ENCODE assay signal across 23 cellular contexts in genomic region chr10:106947643-106948042, GRCh38.
DNase-seq lines count a peak whose midpoint lies in the region; ATAC-seq and TF ChIP-seq lines count a peak whose summit lies in the region.
"Had no signal": no experiment of that assay in that cellular context is flagged by ENCODE, and none has a peak within 500 bp of the region (broad histone marks: within the 10 kb centered on the region; RNA-seq: fewer than 3 reads in every experiment).

No MANE protein-coding gene starts in this region.

- peak; percentile 63 for ATAC-seq in GM18511 (IDR thresholded peaks at IDR 0.05; ENCODE audit: unreplicated experiment)
- ATAC-seq in GM19395 (IDR thresholded peaks at IDR 0.05; ENCODE audit: unreplicated experiment): peak; percentile 72
- ATAC-seq in HG02798 (IDR thresholded peaks at IDR 0.05; ENCODE audit: poor library complexity, unreplicated experiment): peak; percentile 69
- ATAC-seq in HG03432 (IDR thresholded peaks at IDR 0.05; ENCODE audit: unreplicated experiment): peak; percentile 57
- ATAC-seq in CD4-positive, alpha-beta T cell (ENCODE audit: poor library complexity): no peak
- ATAC-seq: HCT116, HepG2, Panc1, Right ventricle myocardium inferior had no signal

- H3K4me1 Mint-ChIP-seq in CD4-positive, alpha-beta T cell (ENCODE audit: low read depth): no peaks in the 10 kb centered on the region
- H3K4me1 Mint-ChIP-seq: CD8-positive, alpha-beta memory T cell had no signal

- POLR2A ChIA-PET in CD4-positive, alpha-beta T cell (lab: Charles Lee): no interaction called here

- no peaks in the 10 kb centered on the region for H3K36me3 Mint-ChIP-seq in CD4-positive, alpha-beta T cell (ENCODE audit: low read depth)
- H3K36me3 Mint-ChIP-seq: CD8-positive, alpha-beta memory T cell had no signal

- H3K27ac Mint-ChIP-seq in CD4-positive, alpha-beta T cell: no peak overlapping the region
- H3K27ac Mint-ChIP-seq: CD8-positive, alpha-beta memory T cell had no signal

- H3K9me3 Mint-ChIP-seq in CD4-positive, alpha-beta T cell: no peaks in the 10 kb centered on the region

- H3K27me3 ChIP-seq in CD4-positive, alpha-beta T cell (ENCODE audit: control insufficient read depth, insufficient read depth, low read length): no peaks in the 10 kb centered on the region
- H3K27me3 ChIP-seq: BLaER1 had no signal

- H3K27ac ChIP-seq in CD4-positive, alpha-beta T cell (ENCODE audit: low read depth, low read length): no peak overlapping the region
- H3K27ac ChIP-seq: BLaER1, GM23248, SK-N-MC had no signal

- CTCF ChIA-PET in CD4-positive, alpha-beta T cell (lab: Charles Lee): no interaction called here

- H3K27me3 Mint-ChIP-seq in CD4-positive, alpha-beta T cell: no peaks in the 10 kb centered on the region
- H3K27me3 Mint-ChIP-seq: CD8-positive, alpha-beta memory T cell had no signal

- DNase-seq in SIG-M5 treated with dmso at 0.1 percent for 504 hours (lab: John Stamatoyannopoulos, UW; ENCODE audit: unreplicated experiment): no peak
- DNase-seq in NAMALWA (ENCODE audit: low spot score): no peak
- no peak for DNase-seq in CD4-positive, alpha-beta T cell
- DNase-seq in stimulated activated naive CD4-positive, alpha-beta T cell treated with Interleukin-2 at 50 U/mL for 16 hours (lab: John Stamatoyannopoulos, UW): no peak
- DNase-seq: CD8-positive, alpha-beta memory T cell; DMS79 treated with DMSO at 0.1 percent for 48 hours; GM23248; KG1; NCI-H1048; NCI-H1436 treated with DMSO at 0.1 percent for 48 hours; NCI-H2029 treated with DMSO at 0.1 percent for 48 hours; NCI-H2171 treated with DMSO at 0.1 percent for 48 hours; NCI-H510A had no signal

- no peaks in the 10 kb centered on the region for H3K9me3 ChIP-seq in CD4-positive, alpha-beta T cell (ENCODE audit: control insufficient read depth, low read length)

- H3K4me3 Mint-ChIP-seq in CD4-positive, alpha-beta T cell: no peak overlapping the region
- H3K4me3 Mint-ChIP-seq: CD8-positive, alpha-beta memory T cell had no signal

- no peak for TF ChIP-seq CTCF in CD4-positive, alpha-beta T cell (IDR thresholded peaks at IDR 0.05)

- intact Hi-C loops in CD4-positive, alpha-beta T cell (cut with DNase I, micrococcal nuclease): no loop called here
